11 cellular contexts compared by ENCODE assay signal in genomic region chr3:12395349-12396012, GRCh38.
DNase-seq lines count a peak whose midpoint lies in the region; ATAC-seq, FAIRE-seq and TF ChIP-seq lines count a peak whose summit lies in the region.
"Had no signal": no experiment of that assay in that cellular context is flagged by ENCODE, and none has a peak within 500 bp of the region (broad histone marks: within the 10 kb centered on the region; RNA-seq: fewer than 3 reads in every experiment).

No MANE protein-coding gene starts in this region.

- ATAC-seq in GM18868 (IDR thresholded peaks at IDR 0.05; ENCODE audit: unreplicated experiment) (peak; percentile 97), memory B cell (ENCODE audit: low read depth) (peak; percentile 77)

- no peaks in the 10 kb centered on the region for H3K36me3 ChIP-seq in MM.1S (replicated peaks; ENCODE audit: insufficient read depth, low read length)
- H3K36me3 ChIP-seq: pancreas had no signal

- H4K20me1 ChIP-seq in MM.1S (ENCODE audit: insufficient read depth, low read length) = no peaks in the 10 kb centered on the region

- H3K4me1 Mint-ChIP-seq in memory B cell (peaks cover 12% of the 10 kb centered on the region), glutamatergic neuron (ENCODE audit: low read depth, unreplicated experiment) (peaks cover 6% of the 10 kb centered on the region)

- H3K27me3 Mint-ChIP-seq in memory B cell (peaks cover 3% of the 10 kb centered on the region), glutamatergic neuron (ENCODE audit: unreplicated experiment) (no peaks in the 10 kb centered on the region)

- peak; percentile 73 for FAIRE-seq in H54 (lab: Jason Lieb, UNC)
- FAIRE-seq: pancreas had no signal

- no peak for TF ChIP-seq CTCF in MM.1S (IDR thresholded peaks at IDR 0.05; ENCODE audit: low read length)
- no peak for TF ChIP-seq CTCF in glutamatergic neuron (IDR thresholded peaks at IDR 0.05; ENCODE audit: partially characterized antibody, unreplicated experiment)

- no peaks in the 10 kb centered on the region for H3K9me3 ChIP-seq in MM.1S (replicated peaks; ENCODE audit: insufficient read depth, low read length)
- H3K9me3 ChIP-seq: pancreas had no signal

- no peak overlapping the region for H3K9ac ChIP-seq in MM.1S (ENCODE audit: low read length)

- H3K9me3 Mint-ChIP-seq in memory B cell = no peaks in the 10 kb centered on the region
- H3K9me3 Mint-ChIP-seq in glutamatergic neuron (ENCODE audit: unreplicated experiment) = no peaks in the 10 kb centered on the region

- H3K4me3 ChIP-seq in MM.1S (ENCODE audit: low read length) = peak overlapping the region; percentile 29
- H3K4me3 ChIP-seq: pancreas had no signal

- H3K4me3 Mint-ChIP-seq in memory B cell = peak overlapping the region; percentile 65
- no peak overlapping the region for H3K4me3 Mint-ChIP-seq in glutamatergic neuron (ENCODE audit: unreplicated experiment)

- no peak overlapping the region for H2AFZ ChIP-seq in MM.1S (ENCODE audit: low read length)

- no peaks in the 10 kb centered on the region for H3K27me3 ChIP-seq in MM.1S (replicated peaks; ENCODE audit: insufficient read depth, low read length)

- no peak overlapping the region for H3K27ac ChIP-seq in MM.1S (ENCODE audit: low read length)
- H3K27ac ChIP-seq: pancreas had no signal

- no peaks in the 10 kb centered on the region for H3K79me2 ChIP-seq in MM.1S (ENCODE audit: low read length)

- H3K4me1 ChIP-seq in MM.1S (ENCODE audit: low read length) = no peaks in the 10 kb centered on the region
- H3K4me1 ChIP-seq: pancreas had no signal

- H3F3A ChIP-seq in MM.1S (ENCODE audit: insufficient read depth, low read length) = no peaks in the 10 kb centered on the region

- H3K36me3 Mint-ChIP-seq in memory B cell = no peaks in the 10 kb centered on the region
- no peaks in the 10 kb centered on the region for H3K36me3 Mint-ChIP-seq in glutamatergic neuron (ENCODE audit: unreplicated experiment)

- no peak for DNase-seq in H54 (ENCODE audit: insufficient read length, low spot score)
- peak; percentile 68 for DNase-seq in MM.1S
- no peak for DNase-seq in memory B cell (ENCODE audit: low spot score in 2 of 2)
- no peak for DNase-seq in glutamatergic neuron
- DNase-seq in NCI-H2107 treated with DMSO at 0.1 percent for 48 hours (lab: John Stamatoyannopoulos, UW; ENCODE audit: unreplicated experiment) = no peak
- no peak for DNase-seq in DMS 273 (lab: John Stamatoyannopoulos, UW; ENCODE audit: unreplicated experiment)
- no peak for DNase-seq in activated effector memory CD4-positive, alpha-beta T cell treated with Interleukin-2 at 50 U/mL for 16 hours
- DNase-seq: dermis blood vessel endothelial cell, NCI-H1930, pancreas had no signal

- H3K4me2 ChIP-seq in MM.1S (ENCODE audit: low read depth, low read length) = peak overlapping the region; percentile 65

- no peaks in the 10 kb centered on the region for H3K9me2 ChIP-seq in MM.1S (replicated peaks; ENCODE audit: insufficient read depth, low read length)

- H3K27ac Mint-ChIP-seq in memory B cell (no peak overlapping the region), glutamatergic neuron (ENCODE audit: unreplicated experiment) (no peak overlapping the region)

- TF ChIP-seq POLR2A in H54 (IDR thresholded peaks at IDR 0.05; ENCODE audit: low read depth, low read length) = no peak
